ENCODE assay signal across 9 cellular contexts in the genomic region with DNA sequence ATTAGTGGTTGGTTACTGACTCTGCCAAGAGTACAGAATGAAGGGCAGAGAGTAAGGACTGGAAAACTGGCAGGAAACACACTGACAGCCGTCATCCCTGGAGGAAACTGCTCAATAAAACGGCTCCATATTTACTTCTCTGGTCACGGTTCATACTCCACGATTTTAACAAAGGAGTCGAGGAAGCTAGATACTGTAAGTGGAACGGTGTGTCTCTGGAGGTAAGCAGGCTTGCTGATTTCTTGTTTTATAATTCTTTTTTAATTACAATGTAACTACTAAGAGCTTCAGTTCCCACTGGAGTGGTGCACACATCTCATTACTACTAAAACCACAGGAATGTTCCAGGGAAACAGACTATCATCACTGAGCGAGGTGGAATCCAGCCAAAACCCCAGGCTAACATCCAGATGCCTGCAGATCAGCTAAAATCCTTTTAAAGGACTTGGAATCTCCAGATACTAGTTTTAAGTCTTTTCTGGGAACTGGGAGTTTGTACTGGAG. TPM values are rescaled to one million over a fixed set of nuclear protein-coding genes. Genes with fewer than 3 reads are reported as not detected.
DNase-seq lines count a peak whose midpoint lies in the region; ATAC-seq and TF ChIP-seq lines count a peak whose summit lies in the region.
"Had no signal": no experiment of that assay in that cellular context is flagged by ENCODE, and none has a peak within 500 bp of the region (broad histone marks: within the 10 kb centered on the region; RNA-seq: fewer than 3 reads in every experiment).

No MANE protein-coding gene starts in this region.

- peaks cover 11% of the 10 kb centered on the region for H3K4me1 Mint-ChIP-seq in type B pancreatic cell (ENCODE audit: unreplicated experiment)

- DNase-seq in astrocyte of the cerebellum (ENCODE audit: low read depth) (peak; percentile 98), iris pigment epithelial cell (ENCODE audit: low read depth) (peak; percentile 95), stomach (peak; percentile 61), KG1 (lab: John Stamatoyannopoulos, UW) (no peak), type B pancreatic cell (ENCODE audit: extremely low spot score, unreplicated experiment) (no peak), putamen (ENCODE audit: low spot score) (no peak)

- intact Hi-C loops in stomach (cut with DNase I; ENCODE audit: low total_unique reads): loop anchor here (10.0 kb wide), 1 partner anchor 55 kb away; a partner anchor contains a TSS

- no peak for ATAC-seq in GM21528 (IDR thresholded peaks at IDR 0.05; ENCODE audit: low FRiP score, unreplicated experiment)

- peak overlapping the region; percentile 43; the same call in 1 of the 2 replicates for H3K27ac ChIP-seq in HEK293 (ENCODE audit: extremely low read depth, low read depth, low read length)
- H3K27ac ChIP-seq in stomach: peak overlapping the region in 4 of 5 donors; percentile 83 to 95 (median 92)

- no peak for TF ChIP-seq POLR2A in stomach (IDR thresholded peaks at IDR 0.05)

- H3K9me3 ChIP-seq in HEK293 (ENCODE audit: control insufficient read depth, insufficient read depth, low read depth, low read length) (no peaks in the 10 kb centered on the region), stomach (no peaks in the 10 kb centered on the region)

- H3K36me3 Mint-ChIP-seq in type B pancreatic cell: peaks cover 20% of the 10 kb centered on the region

- POLR2A ChIA-PET in HEK293 (lab: Yijun Ruan, JAX): interaction anchor here (0.9 to 2.2 kb wide), 5 partner anchors 10 to 63 kb away, joined by 4 to 16 read pairs (median 7); a partner anchor contains a TSS

- H3K4me1 ChIP-seq in HEK293 (ENCODE audit: control insufficient read depth, insufficient read depth, low read length) (peaks cover 8% of the 10 kb centered on the region), stomach (peaks cover 9 to 43% (median 25%) of the 10 kb centered on the region in 4 donors)

- whole genome bisulfite sequencing in stomach, 5 donors: 39 to 45% (median 42%) methylated on average over 7 of the region's 7 CpGs

- H3K36me3 ChIP-seq in HEK293 (ENCODE audit: control insufficient read depth in 2 of 2, insufficient read depth in 1 of 2, low read length in 2 of 2) (peaks cover 25 to 91% of the 10 kb centered on the region in 2 experiments), stomach (peaks cover 20 to 79% (median 70%) of the 10 kb centered on the region in 4 donors)

- TF ChIP-seq EP300 in stomach (IDR thresholded peaks at IDR 0.05): no peak

- TF ChIP-seq CTCF in HEK293 (tag by site-specific recombination; IDR thresholded peaks at IDR 0.05) (no peak), astrocyte of the cerebellum (IDR thresholded peaks at IDR 0.05; ENCODE audit: low read depth, low read length, missing control alignments) (no peak), stomach (IDR thresholded peaks at IDR 0.05) (no peak), type B pancreatic cell (conservative IDR thresholded peaks at IDR 0.05) (no peak)

- H3K9me3 Mint-ChIP-seq in type B pancreatic cell: no peaks in the 10 kb centered on the region

- in situ Hi-C loops in astrocyte of the cerebellum (cut with HindIII; ENCODE audit: low sequenced_read_pairs): loop anchor here (5.0 to 10.0 kb wide), 4 partner anchors 62 to 215 kb away; no protein-coding TSS in a partner anchor

- H3K27me3 ChIP-seq in stomach: no peaks in the 10 kb centered on the region

- no peak overlapping the region for H3K4me3 Mint-ChIP-seq in type B pancreatic cell

- CTCF ChIA-PET in HEK293 (lab: Yijun Ruan, JAX): interaction anchor here (0.7 to 8.9 kb wide), 6 partner anchors 14 to 206 kb away, joined by 3 to 104 read pairs (median 4); a partner anchor contains a TSS

- no peak overlapping the region for H3K4me3 ChIP-seq in HEK293 (ENCODE audit: low read depth, low read length)
- no peak overlapping the region for H3K4me3 ChIP-seq in astrocyte of the cerebellum (ENCODE audit: low read depth, low read length)
- H3K4me3 ChIP-seq in stomach: no peak overlapping the region

- H3K27me3 Mint-ChIP-seq in type B pancreatic cell: no peaks in the 10 kb centered on the region

- H3K27ac Mint-ChIP-seq in type B pancreatic cell: no peak overlapping the region

TF ChIP-seq in HEK293, 187 proteins besides CTCF, POLR2A, EP300 and RAD21 (continues in another document):
- TF ChIP-seq, protein P1, sequence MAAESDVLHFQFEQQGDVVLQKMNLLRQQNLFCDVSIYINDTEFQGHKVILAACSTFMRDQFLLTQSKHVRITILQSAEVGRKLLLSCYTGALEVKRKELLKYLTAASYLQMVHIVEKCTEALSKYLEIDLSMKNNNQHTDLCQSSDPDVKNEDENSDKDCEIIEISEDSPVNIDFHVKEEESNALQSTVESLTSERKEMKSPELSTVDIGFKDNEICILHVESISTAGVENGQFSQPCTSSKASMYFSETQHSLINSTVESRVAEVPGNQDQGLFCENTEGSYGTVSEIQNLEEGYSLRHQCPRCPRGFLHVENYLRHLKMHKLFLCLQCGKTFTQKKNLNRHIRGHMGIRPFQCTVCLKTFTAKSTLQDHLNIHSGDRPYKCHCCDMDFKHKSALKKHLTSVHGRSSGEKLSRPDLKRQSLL (tag by site-specific recombination; IDR thresholded peaks at IDR 0.05): peak; percentile 26; the same call in 1 of the 2 replicates
- TF ChIP-seq ZNF423 (tag by site-specific recombination; IDR thresholded peaks at IDR 0.05) (no peak), ZNF202 (tag by site-specific recombination; IDR thresholded peaks at IDR 0.05; ENCODE audit: borderline replicate concordance) (no peak), ZNF416 (tag by site-specific recombination; IDR thresholded peaks at IDR 0.05) (no peak), SP7 (tag by site-specific recombination; IDR thresholded peaks at IDR 0.05) (peak; percentile 95), GLIS1 (tag by site-specific recombination; IDR thresholded peaks at IDR 0.05) (peak; percentile 60; the same call in 1 of the 2 replicates), ZNF2 (tag by site-specific recombination; IDR thresholded peaks at IDR 0.05) (no peak), ZNF558 (tag by site-specific recombination; IDR thresholded peaks at IDR 0.05) (no peak), ZEB2 (tag by site-specific recombination; IDR thresholded peaks at IDR 0.05) (no peak), ZNF768 (tag by site-specific recombination; IDR thresholded peaks at IDR 0.05) (no peak), ZNF350 (tag by site-specific recombination; IDR thresholded peaks at IDR 0.05) (no peak), ZIC2 (tag by site-specific recombination; IDR thresholded peaks at IDR 0.05) (0 out of 2 replicates have a peak, but pooled peaks have one; percentile 14), ZNF600 (tag by site-specific recombination; IDR thresholded peaks at IDR 0.05) (0 out of 2 replicates have a peak, but pooled peaks have one; percentile 19), ZNF292 (tag by site-specific recombination; IDR thresholded peaks at IDR 0.05; ENCODE audit: borderline replicate concordance, low read depth) (no peak), ZBTB17 (tag by site-specific recombination; IDR thresholded peaks at IDR 0.05) (peak; percentile 34; the same call in 1 of the 2 replicates)
- TF ChIP-seq, protein P2, sequence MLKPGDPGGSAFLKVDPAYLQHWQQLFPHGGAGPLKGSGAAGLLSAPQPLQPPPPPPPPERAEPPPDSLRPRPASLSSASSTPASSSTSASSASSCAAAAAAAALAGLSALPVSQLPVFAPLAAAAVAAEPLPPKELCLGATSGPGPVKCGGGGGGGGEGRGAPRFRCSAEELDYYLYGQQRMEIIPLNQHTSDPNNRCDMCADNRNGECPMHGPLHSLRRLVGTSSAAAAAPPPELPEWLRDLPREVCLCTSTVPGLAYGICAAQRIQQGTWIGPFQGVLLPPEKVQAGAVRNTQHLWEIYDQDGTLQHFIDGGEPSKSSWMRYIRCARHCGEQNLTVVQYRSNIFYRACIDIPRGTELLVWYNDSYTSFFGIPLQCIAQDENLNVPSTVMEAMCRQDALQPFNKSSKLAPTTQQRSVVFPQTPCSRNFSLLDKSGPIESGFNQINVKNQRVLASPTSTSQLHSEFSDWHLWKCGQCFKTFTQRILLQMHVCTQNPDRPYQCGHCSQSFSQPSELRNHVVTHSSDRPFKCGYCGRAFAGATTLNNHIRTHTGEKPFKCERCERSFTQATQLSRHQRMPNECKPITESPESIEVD (tag by site-specific recombination; IDR thresholded peaks at IDR 0.05): peak; percentile 58

RNA-seq across cellular contexts. Expression of a gene that starts 17.8 kb away (rescaled TPM):
- total RNA-seq in stomach (100 to 1,000 TPM in 4 of 5 donors, 10 to 100 TPM in 1; 72.4 to 334 (median 186) TPM), type B pancreatic cell (ENCODE audit: low replicate concordance) (9.6 and 98.8 TPM in 2 replicates)
- polyA plus RNA-seq in stomach: 100 to 1,000 TPM in 1 of 3 donors, 10 to 100 TPM in 2; 45.5 to 126 (median 68.9) TPM

RNA-seq across cellular contexts. Expression of a gene that starts 37.0 kb away (rescaled TPM):
- total RNA-seq in stomach (1 to 10 TPM in 2 of 5 donors, under 1 TPM in 3; 0.45 to 4.1 (median 0.87) TPM), type B pancreatic cell (ENCODE audit: low replicate concordance) (28.3 and 36.3 TPM in 2 replicates)
- polyA plus RNA-seq in stomach: 1 to 10 TPM in 2 of 3 donors, under 1 TPM in 1; 0.92 to 5.2 (median 1.9) TPM
- total RNA-seq: temporal lobe had no signal

RNA-seq across cellular contexts. Expression of a gene that starts 50.1 kb away (rescaled TPM):
- 10 to 100 TPM in 3 of 5 donors, 1 to 10 TPM in 2; 4.7 to 21.0 (median 12.1) TPM for total RNA-seq in stomach
- 1 to 10 TPM; 2.7 to 6.6 (median 3.8) TPM for polyA plus RNA-seq in stomach
- total RNA-seq in type B pancreatic cell (ENCODE audit: low replicate concordance): 18.0 and 22.5 TPM in 2 replicates

RNA-seq across cellular contexts. Expression of a gene that starts 50.2 kb away (rescaled TPM):
- total RNA-seq in stomach: 10 to 100 TPM; 10.3 to 57.5 (median 27.7) TPM
- polyA plus RNA-seq in stomach: 10 to 100 TPM; 14.9 to 24.7 (median 22.9) TPM
- 91.5 and 129 TPM in 2 replicates for total RNA-seq in type B pancreatic cell (ENCODE audit: low replicate concordance)

RNA-seq across cellular contexts. Expression of a gene that starts 55.1 kb away (rescaled TPM):
- 10 to 100 TPM; 13.4 to 56.5 (median 14.0) TPM for total RNA-seq in stomach
- polyA plus RNA-seq in stomach: 10 to 100 TPM in 2 of 3 donors, 1 to 10 TPM in 1; 9.3 to 10.6 (median 10.2) TPM
- 14.5 and 16.0 TPM in 2 replicates for total RNA-seq in type B pancreatic cell (ENCODE audit: low replicate concordance)

Comparison
In these comparisons a context has a peak if more than half of its experiments do, and no peak if none do; other contexts are left out.
1. DNase-seq: peak in astrocyte of the cerebellum (single experiment), iris pigment epithelial cell (single experiment) and stomach (single experiment); none in KG1 (single experiment), type B pancreatic cell (single experiment) and putamen (single experiment).